In the genomic region with DNA sequence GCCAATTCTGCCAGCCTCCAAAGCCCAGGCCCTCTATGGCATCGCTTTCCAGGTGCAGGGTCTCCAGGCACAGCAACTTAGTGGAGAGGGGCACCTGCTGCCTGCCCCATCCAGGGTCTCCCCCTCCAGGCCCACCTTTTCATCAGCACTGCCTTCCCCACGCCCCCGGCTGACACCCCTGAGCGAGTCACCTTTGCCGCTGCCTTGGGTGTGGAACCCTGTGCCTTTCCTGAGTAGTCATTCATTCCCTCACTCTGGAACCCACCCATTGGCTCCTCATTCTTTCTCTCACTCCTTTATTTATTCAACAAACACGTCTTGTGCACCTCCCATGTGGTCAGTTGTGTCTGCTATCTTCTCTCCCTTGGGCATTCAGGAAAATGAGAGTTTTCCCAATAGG, we compare ENCODE assay signal across 18 cellular contexts. TPM values are rescaled to one million over a fixed set of nuclear protein-coding genes. Genes with fewer than 3 reads are reported as not detected.
A peak's percentile ranks its signal among the peaks of the same experiment; 100 is the strongest.
DNase-seq lines count a peak whose midpoint lies in the region; TF ChIP-seq lines count a peak whose summit lies in the region.
"Had no signal": no experiment of that assay in that cellular context is flagged by ENCODE, and none has a peak within 500 bp of the region (broad histone marks: within the 10 kb centered on the region; RNA-seq: fewer than 3 reads in every experiment).

No MANE protein-coding gene starts in this region.

- peak overlapping the region; percentile 77 for H3K9ac ChIP-seq in GM23248

- peaks cover 29% of the 10 kb centered on the region for H3F3A ChIP-seq in GM23248 (ENCODE audit: insufficient read depth)

- H3K27me3 ChIP-seq in GM23248 (replicated peaks; ENCODE audit: insufficient read depth) (no peaks in the 10 kb centered on the region), spleen (replicated peaks in 1 of 7) (no peaks in the 10 kb centered on the region)
- H3K27me3 ChIP-seq: upper lobe of right lung had no signal

- WGBS in GM23248 (ENCODE audit: low coverage in 1 of 2, low lambda C conversion rate in 2 of 2, missing lambda C conversion rate in 2 of 2), 2 experiments = 63 to 70% methylated on average over 6 of the region's 6 CpGs
- 90 to 96% (median 90%) methylated on average over 6 of the region's 6 CpGs for WGBS in spleen, 5 donors

- no peak overlapping the region for H2AFZ ChIP-seq in GM23248

- no peak overlapping the region for H3K4me2 ChIP-seq in GM23248 (ENCODE audit: unreplicated experiment)

- TF ChIP-seq CTCF in RWPE1 (conservative IDR thresholded peaks at IDR 0.05; ENCODE audit: low read depth) = no peak
- no peak for TF ChIP-seq CTCF in spleen (IDR thresholded peaks at IDR 0.05 in 8 of 11, conservative IDR thresholded peaks at IDR 0.05 in 3 of 11)

- H3K79me2 ChIP-seq in GM23248 (ENCODE audit: insufficient read depth) = 0 out of 2 replicates have a peak, but pooled peaks cover 7% of the 10 kb centered on the region

- no peak for TF ChIP-seq POLR2A in spleen (IDR thresholded peaks at IDR 0.05)

- DNase-seq in GM23248 (peak; percentile 72), RWPE1 (ENCODE audit: low spot score) (no peak), glomerular visceral epithelial cell (ENCODE audit: extremely low spot score) (peak; percentile 31), spleen (peak; percentile 56), SIG-M5 (lab: John Stamatoyannopoulos, UW) (no peak), cortex of kidney (lab: John Stamatoyannopoulos, UW) (no peak), T-helper 9 cell (no peak)
- DNase-seq: activated CD4-positive, alpha-beta T cell treated with anti-CD3 and anti-CD28 coated beads, Interleukin-2, amount 50 U/mL, for 48 hours; activated naive CD4-positive, alpha-beta T cell; activated T-cell treated with anti-CD3 and anti-CD28 coated beads for 4 hours; COR-L47; NCI-H1417; NCI-H2171; NCI-H69; SHP77 treated with DMSO at 0.1 percent for 48 hours; stimulated activated CD4-positive, alpha-beta T cell treated with anti-CD3 and anti-CD28 coated beads, Interleukin-2, amount 100 ng/mL, for 48 hours had no signal

- POLR2A ChIA-PET in RWPE1 (lab: Yijun Ruan, JAX; ENCODE audit: low non-redundant PET) = no interaction called here

- H3K9me2 ChIP-seq in GM23248 (ENCODE audit: insufficient read depth) = no peaks in the 10 kb centered on the region

- H3K9me3 ChIP-seq in GM23248 (ENCODE audit: low read depth) (no peaks in the 10 kb centered on the region), spleen (no peaks in the 10 kb centered on the region)
- H3K9me3 ChIP-seq: upper lobe of right lung had no signal

- peaks cover 31% of the 10 kb centered on the region for H3K4me1 ChIP-seq in GM23248 (ENCODE audit: insufficient read depth)
- H3K4me1 ChIP-seq in spleen = peaks cover 0 to 10% (median 0%) of the 10 kb centered on the region in 6 donors

- H3K4me3 ChIP-seq in GM23248 (no peak overlapping the region), spleen (no peak overlapping the region)
- H3K4me3 ChIP-seq: skin epidermis, upper lobe of right lung had no signal

- no peaks in the 10 kb centered on the region; the same call in 1 of the 2 replicates for H3K36me3 ChIP-seq in GM23248 (ENCODE audit: low read depth)
- peaks cover 0 to 100% (median 46%) of the 10 kb centered on the region in 6 donors for H3K36me3 ChIP-seq in spleen

- no peaks in the 10 kb centered on the region for H4K20me1 ChIP-seq in GM23248 (ENCODE audit: insufficient read depth)

- CTCF ChIA-PET in RWPE1 (lab: Yijun Ruan, JAX) = interaction anchor here (0.7 to 1.0 kb wide), 2 partner anchors 15 to 247 kb away, joined by 3 read pairs; a partner anchor contains a TSS

- in situ Hi-C loops in GM23248 (cut with MboI) = loop anchor here (25.0 kb wide), 1 partner anchor 482 kb away; a partner anchor contains a TSS

- intact Hi-C loops in spleen (cut with DNase I; ENCODE audit: low total_unique reads) = no loop called here

- H3K27ac ChIP-seq in GM23248 = peak overlapping the region; percentile 95
- H3K27ac ChIP-seq in RWPE1 = peak overlapping the region; percentile 13; the same call in 1 of the 2 replicates
- H3K27ac ChIP-seq in spleen = peak overlapping the region in 1 of 8 donors; percentile 64
- H3K27ac ChIP-seq: upper lobe of right lung had no signal

RNA-seq across cellular contexts. Expression of a gene that starts 14.5 kb away (rescaled TPM):
- 24.3 and 30.7 TPM in 2 replicates for total RNA-seq in GM23248 (2014; rRNA removed; shearing (Covaris generic))
- 102 and 104 TPM in 2 replicates for polyA plus RNA-seq in GM23248 (2016; fragmentation: Nextera tagmentation; extraction: Ambion mirVana)
- 10 to 100 TPM; 10.6 to 36.8 (median 16.9) TPM for total RNA-seq in spleen
- 10 to 100 TPM; 31.0 to 56.4 (median 46.4) TPM for polyA plus RNA-seq in spleen

RNA-seq across cellular contexts. Expression of a gene that starts 38.8 kb away (rescaled TPM):
- total RNA-seq in GM23248 (2014; rRNA removed; shearing (Covaris generic)) = 175 and 204 TPM in 2 replicates
- polyA plus RNA-seq in GM23248 (2016; fragmentation: Nextera tagmentation; extraction: Ambion mirVana) = 675 and 702 TPM in 2 replicates
- total RNA-seq in spleen = 100 to 1,000 TPM; 185 to 221 (median 208) TPM
- 100 to 1,000 TPM; 213 to 314 (median 298) TPM for polyA plus RNA-seq in spleen

Comparison
In these comparisons a context has a peak if more than half of its experiments do, and no peak if none do; other contexts are left out.
1. DNase-seq: peak in GM23248 (single experiment), glomerular visceral epithelial cell (single experiment) and spleen (single experiment); none in RWPE1 (single experiment), SIG-M5 (single experiment), cortex of kidney (single experiment) and T-helper 9 cell (single experiment).